ENCODE assay signal across 20 cellular contexts in genomic region chr1:180907313-180908055, GRCh38.
"Had no signal": no experiment of that assay in that cellular context is flagged by ENCODE, and none has a peak within 500 bp of the region (broad histone marks: within the 10 kb centered on the region; RNA-seq: fewer than 3 reads in every experiment).

No MANE protein-coding gene starts in this region.

- H3K27ac ChIP-seq: breast epithelium, esophagus muscularis mucosa, foreskin keratinocyte, parathyroid adenoma, tibial nerve had no signal

- H3K9ac ChIP-seq: parathyroid adenoma had no signal

- ATAC-seq: activated CD4-positive, alpha-beta T cell treated with anti-CD3 and anti-CD28 coated beads for 36 hours; activated CD8-positive, alpha-beta T cell treated with anti-CD3 and anti-CD28 coated beads, Interleukin-2, amount 10 ng/mL, durations not matched to agents 7 days and 5 days; foreskin keratinocyte; left ventricle myocardium superior; mucosa of descending colon; right cardiac atrium; stimulated activated naive B cell treated with anti-CD40 and anti-IgM and Interleukin-4, amounts not matched to agents 10 μg/mL and 1 μg/mL and 100 μg/mL, for 72 hours had no signal

- H3K79me2 ChIP-seq: parathyroid adenoma had no signal

- H3K4me1 ChIP-seq: breast epithelium, parathyroid adenoma had no signal

- H2AFZ ChIP-seq: parathyroid adenoma had no signal

- H3K9me3 ChIP-seq: breast epithelium, esophagus muscularis mucosa, mucosa of descending colon, tibial nerve had no signal

- H3K4me3 ChIP-seq: breast epithelium, esophagus muscularis mucosa, mucosa of descending colon, tibial nerve had no signal

- H3K4me1 Mint-ChIP-seq: activated naive CD4-positive, alpha-beta T cell treated with anti-CD3 and anti-CD28 coated beads, Interleukin-2, amount 50 U/mL, for 24 hours had no signal

- H3K9me3 Mint-ChIP-seq: activated naive CD4-positive, alpha-beta T cell treated with anti-CD3 and anti-CD28 coated beads, Interleukin-2, amount 50 U/mL, for 24 hours; central memory CD8-positive, alpha-beta T cell; T-helper 2 cell treated with Interferon-gamma antibody and Interleukin-4, amounts not matched to agents 5 μg/mL and 100 μg/mL, for 36 hours had no signal

- H3K27ac Mint-ChIP-seq: activated CD4-positive, alpha-beta T cell treated with anti-CD3 and anti-CD28 coated beads for 36 hours; activated CD8-positive, alpha-beta T cell treated with anti-CD3 and anti-CD28 coated beads, Interleukin-2, amount 10 ng/mL, durations not matched to agents 7 days and 5 days; activated naive CD4-positive, alpha-beta T cell treated with anti-CD3 and anti-CD28 coated beads, Interleukin-2, amount 50 U/mL, for 24 hours; dendritic cell treated with granulocyte-macrophage colony-stimulating factor and Interleukin-4, amounts not matched to agents 40 ng/mL and 50 ng/mL, for 4 days; stimulated activated naive B cell treated with anti-CD40 and anti-IgM and Interleukin-4, amounts not matched to agents 10 μg/mL and 1 μg/mL and 100 μg/mL, for 72 hours; T-helper 2 cell treated with Interferon-gamma antibody and Interleukin-4, amounts not matched to agents 5 μg/mL and 100 μg/mL, for 36 hours had no signal

- DNase-seq: activated CD4-positive, alpha-beta T cell treated with anti-CD3 and anti-CD28 coated beads for 36 hours; activated CD4-positive, CD25-positive, alpha-beta regulatory T cell; activated CD8-positive, alpha-beta T cell treated with anti-CD3 and anti-CD28 coated beads, Interleukin-2, amount 10 ng/mL, durations not matched to agents 7 days and 5 days; foreskin keratinocyte; left ventricle myocardium superior; mucosa of descending colon; nephron progenitor cell; right cardiac atrium; stimulated activated CD4-positive, alpha-beta T cell treated with anti-CD3 and anti-CD28 coated beads, Interleukin-15, amount 100 ng/mL, for 24 hours; stimulated activated CD4-positive, alpha-beta T cell treated with anti-CD3 and anti-CD28 coated beads, Interleukin-2, amount 100 ng/mL, for 24 hours; stimulated activated naive B cell treated with anti-CD40 and anti-IgM and Interleukin-4, amounts not matched to agents 10 μg/mL and 1 μg/mL and 100 μg/mL, for 72 hours; T-helper 1 cell had no signal

- H3K27me3 ChIP-seq: breast epithelium, esophagus muscularis mucosa, foreskin keratinocyte, tibial nerve had no signal

- H3K36me3 ChIP-seq: breast epithelium, esophagus muscularis mucosa, tibial nerve had no signal

- H3K4me3 Mint-ChIP-seq: activated CD4-positive, alpha-beta T cell treated with anti-CD3 and anti-CD28 coated beads for 36 hours; activated CD8-positive, alpha-beta T cell treated with anti-CD3 and anti-CD28 coated beads, Interleukin-2, amount 10 ng/mL, durations not matched to agents 7 days and 5 days; activated naive CD4-positive, alpha-beta T cell treated with anti-CD3 and anti-CD28 coated beads, Interleukin-2, amount 50 U/mL, for 24 hours; central memory CD8-positive, alpha-beta T cell; dendritic cell treated with granulocyte-macrophage colony-stimulating factor and Interleukin-4, amounts not matched to agents 40 ng/mL and 50 ng/mL, for 4 days; nephron progenitor cell; stimulated activated naive B cell treated with anti-CD40 and anti-IgM and Interleukin-4, amounts not matched to agents 10 μg/mL and 1 μg/mL and 100 μg/mL, for 72 hours; T-helper 2 cell treated with Interferon-gamma antibody and Interleukin-4, amounts not matched to agents 5 μg/mL and 100 μg/mL, for 36 hours had no signal
